Comparison of ENCODE assay signal across 6 cellular contexts in genomic region chr6:30615958-30616810, GRCh38. TPM values are rescaled to one million over a fixed set of nuclear protein-coding genes. Genes with fewer than 3 reads are reported as not detected.
DNase-seq lines count a peak whose midpoint lies in the region; ATAC-seq, FAIRE-seq and TF ChIP-seq lines count a peak whose summit lies in the region.

No MANE protein-coding gene starts in this region.

- peaks cover 52% of the 10 kb centered on the region for H3K36me3 Mint-ChIP-seq in CD8-positive, alpha-beta T cell

- POLR2A ChIA-PET in CD8-positive, alpha-beta T cell (lab: Charles Lee): interaction anchor here (0.7 to 4.8 kb wide), 31 partner anchors 10 to 555 kb away, joined by 3 to 100 read pairs (median 12); partner anchors contain the start of genes ABCF1, ATAT1, C6orf136 and DHX16
- POLR2A ChIA-PET in HepG2 (lab: Yijun Ruan, JAX): interaction anchor here (0.6 to 4.8 kb wide), 27 partner anchors 10 to 168 kb away, joined by 3 to 172 read pairs (median 8); partner anchors contain the start of genes ABCF1, ATAT1, C6orf136 and DHX16

- no peak for TF ChIP-seq CTCF in CD8-positive, alpha-beta T cell (IDR thresholded peaks at IDR 0.05)
- no peak for TF ChIP-seq CTCF in HepG2 (CRISPR knock-in tag; IDR thresholded peaks at IDR 0.05)

- peak overlapping the region; percentile 100 for H3K27ac Mint-ChIP-seq in CD8-positive, alpha-beta T cell

- ATAC-seq in CD8-positive, alpha-beta T cell: peak; percentile 0
- no peak for ATAC-seq in HepG2
- no peak for ATAC-seq in GM21515 (IDR thresholded peaks at IDR 0.05; ENCODE audit: unreplicated experiment)

- no peaks in the 10 kb centered on the region for H3K27me3 Mint-ChIP-seq in CD8-positive, alpha-beta T cell (ENCODE audit: low read depth)

- TF ChIP-seq POLR2A in HepG2 (IDR thresholded peaks at IDR 0.05; ENCODE audit: insufficient read depth in 1 of 2, low read depth in 2 of 2, low read length in 2 of 2): peak; percentile 75 to 84

- peaks cover 50% of the 10 kb centered on the region for H3K4me1 ChIP-seq in CD8-positive, alpha-beta T cell (ENCODE audit: insufficient read depth, low read length)
- peaks cover 35% of the 10 kb centered on the region for H3K4me1 ChIP-seq in HepG2 (ENCODE audit: insufficient read depth, low read length)

- H3K4me3 Mint-ChIP-seq in CD8-positive, alpha-beta T cell: peak overlapping the region; percentile 100

- H3K27ac ChIP-seq in CD8-positive, alpha-beta T cell (ENCODE audit: low read depth, low read length): peak overlapping the region; percentile 100
- peak overlapping the region; percentile 98 for H3K27ac ChIP-seq in HepG2 (ENCODE audit: extremely low read length, insufficient read depth, low read length)

- TF ChIP-seq EP300 in HepG2 (IDR thresholded peaks at IDR 0.05; ENCODE audit: low read depth in 2 of 2, low read length in 2 of 2): no peak
- TF ChIP-seq EP300 in HepG2 (CRISPR knock-in tag; IDR thresholded peaks at IDR 0.05; ENCODE audit: borderline replicate concordance): no peak

- H3K4me2 ChIP-seq in HepG2 (ENCODE audit: low read depth, low read length): peak overlapping the region; percentile 88

- CTCF ChIA-PET in CD8-positive, alpha-beta T cell (lab: Charles Lee): interaction anchor here (1.0 to 4.3 kb wide), 6 partner anchors 9 to 115 kb away, joined by 4 to 25 read pairs (median 10); no protein-coding TSS in a partner anchor
- CTCF ChIA-PET in HepG2 (lab: Yijun Ruan, JAX; ENCODE audit: low intra/inter-chr PET ratio, low total read pairs): no interaction called here

- TF ChIP-seq RAD21 in HepG2 (CRISPR knock-in tag; IDR thresholded peaks at IDR 0.05): no peak

- H3K9ac ChIP-seq in HepG2 (ENCODE audit: insufficient read depth, low read depth, low read length): peak overlapping the region; percentile 100

- peaks cover 12% of the 10 kb centered on the region for H4K20me1 ChIP-seq in HepG2 (ENCODE audit: insufficient read depth, low read length)

- peak; percentile 15 to 74 (median 33) for DNase-seq in CD8-positive, alpha-beta T cell
- peak; percentile 48 for DNase-seq in NCI-H1436 (lab: John Stamatoyannopoulos, UW)
- DNase-seq in activated naive CD4-positive, alpha-beta T cell treated with anti-CD3 and anti-CD28 coated beads, Interleukin-2, amount 50 U/mL, for 16 hours: peak; percentile 36
- peak; percentile 61 for DNase-seq in HepG2 (ENCODE audit: low spot score)
- no peak for DNase-seq in stimulated activated CD4-positive, alpha-beta T cell treated with anti-CD3 and anti-CD28 coated beads, Interleukin-12 subunit alpha, Interleukin-12 subunit beta, amount 100 ng/mL, for 4 hours

- H3K9me3 ChIP-seq in CD8-positive, alpha-beta T cell (ENCODE audit: low read length): no peaks in the 10 kb centered on the region
- no peaks in the 10 kb centered on the region for H3K9me3 ChIP-seq in HepG2 (ENCODE audit: low read length)

- H3K27me3 ChIP-seq in CD8-positive, alpha-beta T cell (ENCODE audit: insufficient read depth, low read length): no peaks in the 10 kb centered on the region
- H3K27me3 ChIP-seq in HepG2 (ENCODE audit: control insufficient read depth in 1 of 2, insufficient read depth in 2 of 2, low read length in 2 of 2): no peaks in the 10 kb centered on the region; a peak in 1 of 5 replicates

- peak overlapping the region; percentile 96 for H3K4me3 ChIP-seq in CD8-positive, alpha-beta T cell (ENCODE audit: low read depth, low read length)
- peak overlapping the region; percentile 74 to 97 (median 87) for H3K4me3 ChIP-seq in HepG2 (replicated peaks in 1 of 3; ENCODE audit: insufficient read depth in 1 of 3, low read depth in 2 of 3, low read length in 3 of 3)

- WGBS in HepG2 (ENCODE audit: low lambda C conversion rate): 1% methylated on average over 10 of the region's 10 CpGs

- BruUV-seq in HepG2 (replicated peaks; lab: Mats Ljungman, UMichigan): no TSS peak

- in situ Hi-C loops in HepG2 (cut with HindIII; ENCODE audit: extremely low pct_ligation_motif_present, low pct_unique_long_range_greater_than_20kb): no loop called here

- intact Hi-C loops in CD8-positive, alpha-beta T cell (cut with DNase I, micrococcal nuclease): loop anchor here (1.0 to 10.0 kb wide), 9 partner anchors 67 to 1561 kb away; partner anchors contain the start of genes HLA-B (in 2 of the 2), TRIM39 (in 2 of the 2), AGPAT1 (in 1 of the 2) and NEU1 (in 1 of the 2)
- intact Hi-C loops in HepG2 (cut with micrococcal nuclease; ENCODE audit: unreplicated experiment): loop anchor here (2.0 to 5.0 kb wide), 3 partner anchors 41 to 105 kb away; partner anchors contain the start of genes DHX16 and TUBB

- H2AFZ ChIP-seq in HepG2 (ENCODE audit: low read length): no peak overlapping the region

- peaks cover 18% of the 10 kb centered on the region for H3K36me3 ChIP-seq in CD8-positive, alpha-beta T cell (ENCODE audit: insufficient read depth, low read length)
- H3K36me3 ChIP-seq in HepG2 (replicated peaks in 1 of 2; ENCODE audit: control insufficient read depth in 1 of 2, insufficient read depth in 2 of 2, low read length in 2 of 2): peaks cover 2 to 12% of the 10 kb centered on the region in 2 experiments

- no peaks in the 10 kb centered on the region for H3K9me3 Mint-ChIP-seq in CD8-positive, alpha-beta T cell

- H3K4me1 Mint-ChIP-seq in CD8-positive, alpha-beta T cell (ENCODE audit: low read depth): peaks cover 52% of the 10 kb centered on the region

- peaks cover 44% of the 10 kb centered on the region for H3K79me2 ChIP-seq in HepG2 (ENCODE audit: insufficient read depth, low read length)

- no peak for FAIRE-seq in HepG2 (lab: Jason Lieb, UNC)

RNA-seq across cellular contexts. Expression of gene PPP1R10, which starts 0.9 kb away (rescaled TPM):
- total RNA-seq in CD8-positive, alpha-beta T cell: 10 to 100 TPM; 85.5 to 95.4 TPM
- 19.5 and 38.4 TPM in 2 replicates for total RNA-seq in HepG2 (2016; rRNA removed; fragmentation: Illumina TruSeq; extraction: Trizol)
- total RNA-seq in HepG2 (2016; cell fraction: cytosol; rRNA removed; fragmentation: Illumina TruSeq; extraction: Trizol; ENCODE audit: low read depth): 5.1 and 5.4 TPM in 2 replicates
- 13.2 and 42.6 TPM in 2 replicates for total RNA-seq in HepG2 (2016; cell fraction: insoluble cytoplasmic fraction; rRNA removed; fragmentation: Illumina TruSeq; extraction: Trizol)
- total RNA-seq in HepG2 (2016; cell fraction: membrane; rRNA removed; fragmentation: Illumina TruSeq; extraction: Trizol): 19.2 and 21.3 TPM in 2 replicates
- total RNA-seq in HepG2 (2016; cell fraction: nucleus; rRNA removed; fragmentation: Illumina TruSeq; extraction: Trizol): 91.7 and 92.9 TPM in 2 replicates
- polyA plus RNA-seq in HepG2 (2011; rRNA removed): 24.2 and 26.3 TPM in 2 replicates
- 7.9 and 8.8 TPM in 2 replicates for polyA plus RNA-seq in HepG2 (2011; cell fraction: cytosol; rRNA removed)
- polyA plus RNA-seq in HepG2 (2011; cell fraction: nucleus; rRNA removed): 65.0 and 73.1 TPM in 2 replicates
- 21.8 and 27.4 TPM in 2 replicates for polyA plus RNA-seq in HepG2 (2012)
- 1.3 and 1.7 TPM in 2 replicates for polyA plus RNA-seq in HepG2 (2016; cell fraction: cytosol; fragmentation: Illumina TruSeq; extraction: Trizol; ENCODE audit: low read depth)
- 13.5 and 21.2 TPM in 2 replicates for polyA plus RNA-seq in HepG2 (2016; cell fraction: insoluble cytoplasmic fraction; fragmentation: Illumina TruSeq; extraction: Trizol; ENCODE audit: low read depth)
- 3.0 and 3.3 TPM in 2 replicates for polyA plus RNA-seq in HepG2 (2016; cell fraction: membrane; fragmentation: Illumina TruSeq; extraction: Trizol; ENCODE audit: low read depth)
- polyA plus RNA-seq in HepG2 (2016; cell fraction: nucleus; fragmentation: Illumina TruSeq; extraction: Trizol; ENCODE audit: insufficient read depth, low read depth): 51.3 and 58.2 TPM in 2 replicates
- 75.0 and 146 TPM in 2 replicates for polyA minus RNA-seq in HepG2 (2011; rRNA and poly(A)+ RNA removed; ENCODE audit: low replicate concordance)
- 20.5 and 21.2 TPM in 2 replicates for polyA minus RNA-seq in HepG2 (2011; cell fraction: cytosol; rRNA and poly(A)+ RNA removed)
- 501 and 572 TPM in 2 replicates for polyA minus RNA-seq in HepG2 (2011; cell fraction: nucleus; rRNA and poly(A)+ RNA removed)

RNA-seq across cellular contexts. Expression of gene MRPS18B, which starts 1.5 kb away (rescaled TPM):
- total RNA-seq in CD8-positive, alpha-beta T cell: 10 to 100 TPM; 13.5 to 16.4 TPM
- total RNA-seq in HepG2 (2016; rRNA removed; fragmentation: Illumina TruSeq; extraction: Trizol): 125 and 143 TPM in 2 replicates
- 32.6 TPM in 2 replicates for total RNA-seq in HepG2 (2016; cell fraction: cytosol; rRNA removed; fragmentation: Illumina TruSeq; extraction: Trizol; ENCODE audit: low read depth)
- total RNA-seq in HepG2 (2016; cell fraction: insoluble cytoplasmic fraction; rRNA removed; fragmentation: Illumina TruSeq; extraction: Trizol): 120 and 146 TPM in 2 replicates
- 53.3 and 56.2 TPM in 2 replicates for total RNA-seq in HepG2 (2016; cell fraction: membrane; rRNA removed; fragmentation: Illumina TruSeq; extraction: Trizol)
- 38.3 and 39.9 TPM in 2 replicates for total RNA-seq in HepG2 (2016; cell fraction: nucleus; rRNA removed; fragmentation: Illumina TruSeq; extraction: Trizol)
- 120 and 131 TPM in 2 replicates for polyA plus RNA-seq in HepG2 (2011; rRNA removed)
- polyA plus RNA-seq in HepG2 (2011; cell fraction: cytosol; rRNA removed): 137 and 149 TPM in 2 replicates
- polyA plus RNA-seq in HepG2 (2011; cell fraction: nucleus; rRNA removed): 25.6 and 35.8 TPM in 2 replicates
- 83.8 and 84.0 TPM in 2 replicates for polyA plus RNA-seq in HepG2 (2012)
- polyA plus RNA-seq in HepG2 (2016; cell fraction: cytosol; fragmentation: Illumina TruSeq; extraction: Trizol; ENCODE audit: low read depth): 28.1 and 28.2 TPM in 2 replicates
- polyA plus RNA-seq in HepG2 (2016; cell fraction: insoluble cytoplasmic fraction; fragmentation: Illumina TruSeq; extraction: Trizol; ENCODE audit: low read depth): 143 and 157 TPM in 2 replicates
- polyA plus RNA-seq in HepG2 (2016; cell fraction: membrane; fragmentation: Illumina TruSeq; extraction: Trizol; ENCODE audit: low read depth): 41.0 and 43.8 TPM in 2 replicates
- 60.4 and 64.4 TPM in 2 replicates for polyA plus RNA-seq in HepG2 (2016; cell fraction: nucleus; fragmentation: Illumina TruSeq; extraction: Trizol; ENCODE audit: insufficient read depth, low read depth)
- 114 and 157 TPM in 2 replicates for polyA minus RNA-seq in HepG2 (2011; rRNA and poly(A)+ RNA removed; ENCODE audit: low replicate concordance)
- polyA minus RNA-seq in HepG2 (2011; cell fraction: cytosol; rRNA and poly(A)+ RNA removed): 64.3 and 74.7 TPM in 2 replicates
- 20.7 and 27.8 TPM in 2 replicates for polyA minus RNA-seq in HepG2 (2011; cell fraction: nucleus; rRNA and poly(A)+ RNA removed)

RNA-seq across cellular contexts. Expression of gene ATAT1, which starts 10.5 kb away (rescaled TPM):
- 1 to 10 TPM; 4.2 to 6.8 TPM for total RNA-seq in CD8-positive, alpha-beta T cell
- 5.4 and 9.2 TPM in 2 replicates for total RNA-seq in HepG2 (2016; rRNA removed; fragmentation: Illumina TruSeq; extraction: Trizol)
- 3.2 and 3.8 TPM in 2 replicates for total RNA-seq in HepG2 (2016; cell fraction: cytosol; rRNA removed; fragmentation: Illumina TruSeq; extraction: Trizol; ENCODE audit: low read depth)
- total RNA-seq in HepG2 (2016; cell fraction: insoluble cytoplasmic fraction; rRNA removed; fragmentation: Illumina TruSeq; extraction: Trizol): 4.1 and 8.8 TPM in 2 replicates
- 4.9 and 5.1 TPM in 2 replicates for total RNA-seq in HepG2 (2016; cell fraction: membrane; rRNA removed; fragmentation: Illumina TruSeq; extraction: Trizol)
- total RNA-seq in HepG2 (2016; cell fraction: nucleus; rRNA removed; fragmentation: Illumina TruSeq; extraction: Trizol): 15.0 and 18.1 TPM in 2 replicates
- 23.4 and 23.6 TPM in 2 replicates for polyA plus RNA-seq in HepG2 (2011; rRNA removed)
- 10.8 and 11.0 TPM in 2 replicates for polyA plus RNA-seq in HepG2 (2011; cell fraction: cytosol; rRNA removed)
- 109 and 119 TPM in 2 replicates for polyA plus RNA-seq in HepG2 (2011; cell fraction: nucleus; rRNA removed)
- 20.0 and 22.9 TPM in 2 replicates for polyA plus RNA-seq in HepG2 (2012)
- 5.4 and 5.6 TPM in 2 replicates for polyA plus RNA-seq in HepG2 (2016; cell fraction: cytosol; fragmentation: Illumina TruSeq; extraction: Trizol; ENCODE audit: low read depth)
- 9.1 and 11.5 TPM in 2 replicates for polyA plus RNA-seq in HepG2 (2016; cell fraction: insoluble cytoplasmic fraction; fragmentation: Illumina TruSeq; extraction: Trizol; ENCODE audit: low read depth)
- 6.3 and 6.4 TPM in 2 replicates for polyA plus RNA-seq in HepG2 (2016; cell fraction: membrane; fragmentation: Illumina TruSeq; extraction: Trizol; ENCODE audit: low read depth)
- 79.3 and 83.9 TPM in 2 replicates for polyA plus RNA-seq in HepG2 (2016; cell fraction: nucleus; fragmentation: Illumina TruSeq; extraction: Trizol; ENCODE audit: insufficient read depth, low read depth)
- polyA minus RNA-seq in HepG2 (2011; rRNA and poly(A)+ RNA removed; ENCODE audit: low replicate concordance): 1.2 and 8.8 TPM in 2 replicates
- polyA minus RNA-seq in HepG2 (2011; cell fraction: cytosol; rRNA and poly(A)+ RNA removed): 5.5 and 8.2 TPM in 2 replicates
- polyA minus RNA-seq in HepG2 (2011; cell fraction: nucleus; rRNA and poly(A)+ RNA removed): 26.5 and 34.9 TPM in 2 replicates

RNA-seq across cellular contexts. Expression of gene C6orf136, which starts 30.7 kb away (rescaled TPM):
- total RNA-seq in CD8-positive, alpha-beta T cell: 10 to 100 TPM; 31.4 to 36.0 TPM
- total RNA-seq in HepG2 (2016; rRNA removed; fragmentation: Illumina TruSeq; extraction: Trizol): 9.2 and 12.0 TPM in 2 replicates
- 33.8 and 41.8 TPM in 2 replicates for total RNA-seq in HepG2 (2016; cell fraction: cytosol; rRNA removed; fragmentation: Illumina TruSeq; extraction: Trizol; ENCODE audit: low read depth)
- total RNA-seq in HepG2 (2016; cell fraction: insoluble cytoplasmic fraction; rRNA removed; fragmentation: Illumina TruSeq; extraction: Trizol): 8.9 and 10.1 TPM in 2 replicates
- 12.4 and 18.6 TPM in 2 replicates for total RNA-seq in HepG2 (2016; cell fraction: membrane; rRNA removed; fragmentation: Illumina TruSeq; extraction: Trizol)
- total RNA-seq in HepG2 (2016; cell fraction: nucleus; rRNA removed; fragmentation: Illumina TruSeq; extraction: Trizol): 12.8 and 13.7 TPM in 2 replicates
- 26.2 and 30.1 TPM in 2 replicates for polyA plus RNA-seq in HepG2 (2011; rRNA removed)
- polyA plus RNA-seq in HepG2 (2011; cell fraction: cytosol; rRNA removed): 17.0 and 17.6 TPM in 2 replicates
- 79.6 and 93.9 TPM in 2 replicates for polyA plus RNA-seq in HepG2 (2011; cell fraction: nucleus; rRNA removed)
- 22.0 and 33.4 TPM in 2 replicates for polyA plus RNA-seq in HepG2 (2012)
- 10.0 and 11.2 TPM in 2 replicates for polyA plus RNA-seq in HepG2 (2016; cell fraction: cytosol; fragmentation: Illumina TruSeq; extraction: Trizol; ENCODE audit: low read depth)
- polyA plus RNA-seq in HepG2 (2016; cell fraction: insoluble cytoplasmic fraction; fragmentation: Illumina TruSeq; extraction: Trizol; ENCODE audit: low read depth): 12.8 and 17.8 TPM in 2 replicates
- 15.4 and 15.6 TPM in 2 replicates for polyA plus RNA-seq in HepG2 (2016; cell fraction: membrane; fragmentation: Illumina TruSeq; extraction: Trizol; ENCODE audit: low read depth)
- 42.7 and 49.6 TPM in 2 replicates for polyA plus RNA-seq in HepG2 (2016; cell fraction: nucleus; fragmentation: Illumina TruSeq; extraction: Trizol; ENCODE audit: insufficient read depth, low read depth)
- 24.3 and 32.9 TPM in 2 replicates for polyA minus RNA-seq in HepG2 (2011; rRNA and poly(A)+ RNA removed; ENCODE audit: low replicate concordance)
- polyA minus RNA-seq in HepG2 (2011; cell fraction: cytosol; rRNA and poly(A)+ RNA removed): 13.4 and 18.0 TPM in 2 replicates
- 13.8 and 16.6 TPM in 2 replicates for polyA minus RNA-seq in HepG2 (2011; cell fraction: nucleus; rRNA and poly(A)+ RNA removed)

RNA-seq across cellular contexts. Expression of gene ABCF1, which starts 44.9 kb away (rescaled TPM):
- 100 to 1,000 TPM; 121 to 130 TPM for total RNA-seq in CD8-positive, alpha-beta T cell
- 98.9 and 104 TPM in 2 replicates for total RNA-seq in HepG2 (2016; rRNA removed; fragmentation: Illumina TruSeq; extraction: Trizol)
- 8.1 and 8.9 TPM in 2 replicates for total RNA-seq in HepG2 (2016; cell fraction: cytosol; rRNA removed; fragmentation: Illumina TruSeq; extraction: Trizol; ENCODE audit: low read depth)
- 89.2 and 106 TPM in 2 replicates for total RNA-seq in HepG2 (2016; cell fraction: insoluble cytoplasmic fraction; rRNA removed; fragmentation: Illumina TruSeq; extraction: Trizol)
- 23.0 and 27.5 TPM in 2 replicates for total RNA-seq in HepG2 (2016; cell fraction: membrane; rRNA removed; fragmentation: Illumina TruSeq; extraction: Trizol)
- total RNA-seq in HepG2 (2016; cell fraction: nucleus; rRNA removed; fragmentation: Illumina TruSeq; extraction: Trizol): 61.2 and 71.0 TPM in 2 replicates
- 25.4 and 33.7 TPM in 2 replicates for polyA plus RNA-seq in HepG2 (2011; rRNA removed)
- 35.0 and 35.5 TPM in 2 replicates for polyA plus RNA-seq in HepG2 (2011; cell fraction: cytosol; rRNA removed)
- 75.1 and 116 TPM in 2 replicates for polyA plus RNA-seq in HepG2 (2011; cell fraction: nucleus; rRNA removed)
- polyA plus RNA-seq in HepG2 (2012): 50.5 and 61.2 TPM in 2 replicates
- polyA plus RNA-seq in HepG2 (2016; cell fraction: cytosol; fragmentation: Illumina TruSeq; extraction: Trizol; ENCODE audit: low read depth): 5.5 and 7.0 TPM in 2 replicates
- polyA plus RNA-seq in HepG2 (2016; cell fraction: insoluble cytoplasmic fraction; fragmentation: Illumina TruSeq; extraction: Trizol; ENCODE audit: low read depth): 87.5 and 108 TPM in 2 replicates
- polyA plus RNA-seq in HepG2 (2016; cell fraction: membrane; fragmentation: Illumina TruSeq; extraction: Trizol; ENCODE audit: low read depth): 13.4 and 16.7 TPM in 2 replicates
- 107 and 118 TPM in 2 replicates for polyA plus RNA-seq in HepG2 (2016; cell fraction: nucleus; fragmentation: Illumina TruSeq; extraction: Trizol; ENCODE audit: insufficient read depth, low read depth)
- 69.0 and 79.0 TPM in 2 replicates for polyA minus RNA-seq in HepG2 (2011; rRNA and poly(A)+ RNA removed; ENCODE audit: low replicate concordance)
- 37.8 and 41.4 TPM in 2 replicates for polyA minus RNA-seq in HepG2 (2011; cell fraction: cytosol; rRNA and poly(A)+ RNA removed)
- 51.5 and 64.8 TPM in 2 replicates for polyA minus RNA-seq in HepG2 (2011; cell fraction: nucleus; rRNA and poly(A)+ RNA removed)
